ENCODE assay signal across 8 cellular contexts in the genomic region with DNA sequence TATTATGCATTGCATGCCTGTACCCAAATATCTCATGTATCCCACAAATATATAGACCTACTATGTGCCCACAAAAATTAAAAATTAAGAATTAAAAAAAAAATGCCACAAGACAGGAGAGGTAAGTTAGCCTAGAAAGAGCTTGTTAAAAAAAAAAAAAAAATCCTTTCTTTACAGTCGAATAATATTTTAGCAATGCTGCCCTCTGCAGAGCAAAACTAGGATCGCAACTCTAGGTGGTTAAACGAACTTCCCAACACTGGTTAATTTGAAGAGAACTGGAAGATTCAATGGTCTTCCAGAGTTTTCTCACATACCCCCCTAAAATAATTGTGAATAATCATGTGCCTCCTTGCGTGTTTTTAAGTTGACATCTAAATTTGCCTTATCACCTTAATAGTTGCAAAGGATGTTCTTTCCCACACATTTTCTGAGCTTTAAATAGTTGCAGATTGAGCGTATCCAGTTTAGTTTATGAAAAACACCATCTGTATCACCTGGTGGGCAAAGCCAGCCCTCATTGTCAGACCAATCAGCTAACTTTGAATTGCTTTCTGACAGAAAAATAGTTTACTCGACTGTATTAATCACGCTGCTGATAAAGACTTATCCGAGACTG.
DNase-seq lines count a peak whose midpoint lies in the region; ATAC-seq lines count a peak whose summit lies in the region.

No MANE protein-coding gene starts in this region.

- ATAC-seq in HG02763 (IDR thresholded peaks at IDR 0.05; ENCODE audit: unreplicated experiment): no peak
- ATAC-seq in HG03095 (IDR thresholded peaks at IDR 0.05; ENCODE audit: unreplicated experiment): no peak

- DNase-seq in EL (peak; percentile 62), NAMALWA (ENCODE audit: low spot score) (peak; percentile 82), astrocyte of the hippocampus (ENCODE audit: low read depth, low spot score) (peak; percentile 81), iPS-NIHi7 (ENCODE audit: extremely low spot score) (peak; percentile 55)
- DNase-seq in T-helper 2 cell treated with Interferon-gamma antibody and Interleukin-4, amounts not matched to agents 5 μg/mL and 100 μg/mL, for 36 hours (ENCODE audit: low spot score): peak; percentile 28
- peak; percentile 51 to 57 (median 54) for DNase-seq in stimulated activated CD4-positive, alpha-beta T cell treated with anti-CD3 and anti-CD28 coated beads, Interleukin-1b, Interleukin-23, amount 100 ng/mL, for 24 hours (ENCODE audit: low read depth in 4 of 4, low spot score in 1 of 4)

- H3K27ac Mint-ChIP-seq in T-helper 2 cell treated with Interferon-gamma antibody and Interleukin-4, amounts not matched to agents 5 μg/mL and 100 μg/mL, for 36 hours: no peak overlapping the region

- H3K36me3 Mint-ChIP-seq in T-helper 2 cell treated with Interferon-gamma antibody and Interleukin-4, amounts not matched to agents 5 μg/mL and 100 μg/mL, for 36 hours (ENCODE audit: low read depth): peaks cover 2% of the 10 kb centered on the region

- H3K4me3 Mint-ChIP-seq in T-helper 2 cell treated with Interferon-gamma antibody and Interleukin-4, amounts not matched to agents 5 μg/mL and 100 μg/mL, for 36 hours: no peak overlapping the region

- H3K27me3 Mint-ChIP-seq in T-helper 2 cell treated with Interferon-gamma antibody and Interleukin-4, amounts not matched to agents 5 μg/mL and 100 μg/mL, for 36 hours (ENCODE audit: low read depth): peaks cover 60% of the 10 kb centered on the region

- H3K4me1 Mint-ChIP-seq in T-helper 2 cell treated with Interferon-gamma antibody and Interleukin-4, amounts not matched to agents 5 μg/mL and 100 μg/mL, for 36 hours (ENCODE audit: low read depth): peaks cover 31% of the 10 kb centered on the region

- H3K9me3 Mint-ChIP-seq in T-helper 2 cell treated with Interferon-gamma antibody and Interleukin-4, amounts not matched to agents 5 μg/mL and 100 μg/mL, for 36 hours: no peaks in the 10 kb centered on the region

Comparison
In these comparisons a context has a peak if more than half of its experiments do, and no peak if none do; other contexts are left out.
1. DNase-seq: peak in every context shown above with its lines; median percentile 82 in NAMALWA; 81 in astrocyte of the hippocampus; 62 in EL; 55 in iPS-NIHi7; 54 in stimulated activated CD4-positive, alpha-beta T cell treated with anti-CD3 and anti-CD28 coated beads, Interleukin-1b, Interleukin-23, amount 100 ng/mL, for 24 hours; 28 in T-helper 2 cell treated with Interferon-gamma antibody and Interleukin-4, amounts not matched to agents 5 μg/mL and 100 μg/mL, for 36 hours.